Comparison of ENCODE assay signal across 7 cellular contexts in genomic region chr10:11823989-11824346, GRCh38. TPM values are rescaled to one million over a fixed set of nuclear protein-coding genes. Genes with fewer than 3 reads are reported as not detected.
A peak's percentile ranks its signal among the peaks of the same experiment; 100 is the strongest.
DNase-seq lines count a peak whose midpoint lies in the region; ATAC-seq lines count a peak whose summit lies in the region.

No MANE protein-coding gene starts in this region.

- H3K9me3 ChIP-seq in iPS-15b (ENCODE audit: control insufficient read depth, insufficient read depth, low read length) = no peaks in the 10 kb centered on the region

- peak overlapping the region; percentile 30 for H3K27ac Mint-ChIP-seq in activated T-helper 1 cell treated with anti-CD3 and anti-CD28 coated beads, Interleukin-12 subunit alpha, Interleukin-12 subunit beta, Interleukin-2, Interleukin-4 antibody, amounts not matched to agents 30 ng/mL and 10 ng/mL and 1 ng/mL, durations not matched to agents 14 hours and 24 hours and 36 hours
- no peak overlapping the region for H3K27ac Mint-ChIP-seq in stimulated activated memory B cell treated with anti-CD40 and anti-IgM and Interleukin-4, amounts not matched to agents 10 μg/mL and 1 μg/mL and 100 μg/mL, for 72 hours

- H3K27me3 ChIP-seq in iPS-15b (ENCODE audit: control insufficient read depth, insufficient read depth, low read length) = peaks cover 14% of the 10 kb centered on the region

- H3K36me3 ChIP-seq in iPS-15b (ENCODE audit: control insufficient read depth, insufficient read depth, low read length) = no peaks in the 10 kb centered on the region

- peak overlapping the region; percentile 69 for H3K4me3 Mint-ChIP-seq in activated T-helper 1 cell treated with anti-CD3 and anti-CD28 coated beads, Interleukin-12 subunit alpha, Interleukin-12 subunit beta, Interleukin-2, Interleukin-4 antibody, amounts not matched to agents 30 ng/mL and 10 ng/mL and 1 ng/mL, durations not matched to agents 14 hours and 24 hours and 36 hours
- peak overlapping the region; percentile 20 for H3K4me3 Mint-ChIP-seq in stimulated activated memory B cell treated with anti-CD40 and anti-IgM and Interleukin-4, amounts not matched to agents 10 μg/mL and 1 μg/mL and 100 μg/mL, for 72 hours

- H3K27me3 Mint-ChIP-seq in activated T-helper 1 cell treated with anti-CD3 and anti-CD28 coated beads, Interleukin-12 subunit alpha, Interleukin-12 subunit beta, Interleukin-2, Interleukin-4 antibody, amounts not matched to agents 30 ng/mL and 10 ng/mL and 1 ng/mL, durations not matched to agents 14 hours and 24 hours and 36 hours (ENCODE audit: insufficient read depth) = peaks cover 52% of the 10 kb centered on the region
- H3K27me3 Mint-ChIP-seq in stimulated activated memory B cell treated with anti-CD40 and anti-IgM and Interleukin-4, amounts not matched to agents 10 μg/mL and 1 μg/mL and 100 μg/mL, for 72 hours = peaks cover 56% of the 10 kb centered on the region

- no peak overlapping the region for H3K27ac ChIP-seq in caudate nucleus (ENCODE audit: low read depth, low read length)

- H3K9me3 Mint-ChIP-seq in activated T-helper 1 cell treated with anti-CD3 and anti-CD28 coated beads, Interleukin-12 subunit alpha, Interleukin-12 subunit beta, Interleukin-2, Interleukin-4 antibody, amounts not matched to agents 30 ng/mL and 10 ng/mL and 1 ng/mL, durations not matched to agents 14 hours and 24 hours and 36 hours = no peaks in the 10 kb centered on the region
- H3K9me3 Mint-ChIP-seq in stimulated activated memory B cell treated with anti-CD40 and anti-IgM and Interleukin-4, amounts not matched to agents 10 μg/mL and 1 μg/mL and 100 μg/mL, for 72 hours = peaks cover 3% of the 10 kb centered on the region

- ATAC-seq in stimulated activated memory B cell treated with anti-CD40 and anti-IgM and Interleukin-4, amounts not matched to agents 10 μg/mL and 1 μg/mL and 100 μg/mL, for 72 hours = no peak
- ATAC-seq in GM18861 (IDR thresholded peaks at IDR 0.05; ENCODE audit: unreplicated experiment) = no peak

- DNase-seq in HT-29 (ENCODE audit: low spot score) = peak; percentile 41
- no peak for DNase-seq in activated T-helper 1 cell treated with anti-CD3 and anti-CD28 coated beads, Interleukin-12 subunit alpha, Interleukin-12 subunit beta, Interleukin-2, Interleukin-4 antibody, amounts not matched to agents 30 ng/mL and 10 ng/mL and 1 ng/mL, durations not matched to agents 14 hours and 24 hours and 36 hours (ENCODE audit: low spot score)
- no peak for DNase-seq in NCI-H2081 (lab: John Stamatoyannopoulos, UW)
- no peak for DNase-seq in caudate nucleus (lab: John Stamatoyannopoulos, UW)

- H3K9ac ChIP-seq in iPS-15b (ENCODE audit: low read depth, low read length) = no peak overlapping the region

- peaks cover 4% of the 10 kb centered on the region for H3K4me1 ChIP-seq in iPS-15b (ENCODE audit: control insufficient read depth, insufficient read depth, low read length)

- intact Hi-C loops in activated T-helper 1 cell treated with anti-CD3 and anti-CD28 coated beads, Interleukin-12 subunit alpha, Interleukin-12 subunit beta, Interleukin-2, Interleukin-4 antibody, amounts not matched to agents 30 ng/mL and 10 ng/mL and 1 ng/mL, durations not matched to agents 14 hours and 24 hours and 36 hours (cut with micrococcal nuclease) = loop anchor here (5.0 kb wide), 1 partner anchor 42 kb away; no protein-coding TSS in a partner anchor

- H3K4me1 Mint-ChIP-seq in activated T-helper 1 cell treated with anti-CD3 and anti-CD28 coated beads, Interleukin-12 subunit alpha, Interleukin-12 subunit beta, Interleukin-2, Interleukin-4 antibody, amounts not matched to agents 30 ng/mL and 10 ng/mL and 1 ng/mL, durations not matched to agents 14 hours and 24 hours and 36 hours (ENCODE audit: low read depth) = peaks cover 8% of the 10 kb centered on the region
- H3K4me1 Mint-ChIP-seq in stimulated activated memory B cell treated with anti-CD40 and anti-IgM and Interleukin-4, amounts not matched to agents 10 μg/mL and 1 μg/mL and 100 μg/mL, for 72 hours = peaks cover 7% of the 10 kb centered on the region

- H3K36me3 Mint-ChIP-seq in activated T-helper 1 cell treated with anti-CD3 and anti-CD28 coated beads, Interleukin-12 subunit alpha, Interleukin-12 subunit beta, Interleukin-2, Interleukin-4 antibody, amounts not matched to agents 30 ng/mL and 10 ng/mL and 1 ng/mL, durations not matched to agents 14 hours and 24 hours and 36 hours (ENCODE audit: low read depth) = no peaks in the 10 kb centered on the region
- no peaks in the 10 kb centered on the region for H3K36me3 Mint-ChIP-seq in stimulated activated memory B cell treated with anti-CD40 and anti-IgM and Interleukin-4, amounts not matched to agents 10 μg/mL and 1 μg/mL and 100 μg/mL, for 72 hours

- H3K4me3 ChIP-seq in iPS-15b (ENCODE audit: low read depth, low read length) = peak overlapping the region; percentile 59

RNA-seq across cellular contexts. Expression of gene PROSER2, which starts 0.8 kb away (rescaled TPM):
- 56.9 and 58.8 TPM in 2 replicates for total RNA-seq in HT-29 (2014; rRNA removed; shearing (Covaris generic))
- 0.29 and 0.39 TPM in 2 replicates for total RNA-seq in activated T-helper 1 cell treated with anti-CD3 and anti-CD28 coated beads, Interleukin-12 subunit alpha, Interleukin-12 subunit beta, Interleukin-2, Interleukin-4 antibody, amounts not matched to agents 30 ng/mL and 10 ng/mL and 1 ng/mL, durations not matched to agents 14 hours and 24 hours and 36 hours

Comparison
In these comparisons a context has a peak if more than half of its experiments do, and no peak if none do; other contexts are left out.
1. RNA of gene PROSER2, which starts 0.8 kb away (total RNA-seq): 56.9 to 58.8 TPM in HT-29; 0.29 to 0.39 TPM in activated T-helper 1 cell treated with anti-CD3 and anti-CD28 coated beads, Interleukin-12 subunit alpha, Interleukin-12 subunit beta, Interleukin-2, Interleukin-4 antibody, amounts not matched to agents 30 ng/mL and 10 ng/mL and 1 ng/mL, durations not matched to agents 14 hours and 24 hours and 36 hours; every median in the first group is over 10 times any median in the second.